8 cellular contexts compared by ENCODE assay signal in genomic region chr11:64305075-64305690, GRCh38. TPM values are rescaled to one million over a fixed set of nuclear protein-coding genes. Genes with fewer than 3 reads are reported as not detected.
DNase-seq lines count a peak whose midpoint lies in the region; ATAC-seq and TF ChIP-seq lines count a peak whose summit lies in the region.

TSS of gene ESRRA (plus strand) at chr11:64305524. CDS start at chr11:64307180, 1,656 bp downstream.

- H2AFZ ChIP-seq in Loucy (ENCODE audit: low read length) (peak within 1 kb of the TSS; percentile 79), fibroblast of lung (ENCODE audit: low read length) (peak within 1 kb of the TSS; percentile 48)

- peaks cover 5% of the 10 kb centered on the region for H3K27me3 Mint-ChIP-seq in activated T-helper 17 cell treated with anti-CD3 and anti-CD28 coated beads, Interleukin-2, amount 50 U/mL, for 72 hours
- peaks cover 8 to 12% (median 11%) of the 10 kb centered on the region in 5 donors for H3K27me3 Mint-ChIP-seq in naive thymus-derived CD8-positive, alpha-beta T cell
- H3K27me3 Mint-ChIP-seq in stimulated activated naive B cell treated with anti-CD40 and anti-IgM and Interleukin-4, amounts not matched to agents 10 μg/mL and 1 μg/mL and 100 μg/mL, for 72 hours: peaks cover 12 to 22% of the 10 kb centered on the region in 2 donors

- TF ChIP-seq CTCF in Loucy (conservative IDR thresholded peaks at IDR 0.05; ENCODE audit: low read length) (no peak), RWPE2 (IDR thresholded peaks at IDR 0.05; ENCODE audit: poor library complexity, severe bottlenecking) (no peak), fibroblast of lung (conservative IDR thresholded peaks at IDR 0.05 in 1 of 2, IDR thresholded peaks at IDR 0.05 in 1 of 2; ENCODE audit: low read depth in 1 of 2, low read length in 2 of 2) (no peak)

- peak within 1 kb of the TSS; percentile 89 for H3K4me3 ChIP-seq in H7 (ENCODE audit: insufficient read depth, low read depth, low read length)
- H3K4me3 ChIP-seq in Loucy (ENCODE audit: low read length, poor library complexity, severe bottlenecking): peak within 1 kb of the TSS; percentile 96
- peak within 1 kb of the TSS; percentile 61 for H3K4me3 ChIP-seq in RWPE2 (ENCODE audit: severe bottlenecking)
- peak within 1 kb of the TSS; percentile 67 to 76 (median 72) for H3K4me3 ChIP-seq in fibroblast of lung (replicated peaks in 1 of 4; ENCODE audit: control extremely low read depth in 1 of 4, insufficient read depth in 1 of 4, low read depth in 3 of 4, low read length in 4 of 4)

- 0 out of 2 replicates have a peak, but pooled peaks cover 3% of the 10 kb centered on the region for H3F3A ChIP-seq in Loucy (ENCODE audit: low read depth)

- H3K27me3 ChIP-seq in H7 (ENCODE audit: control insufficient read depth, insufficient read depth, low read length): peaks cover 9% of the 10 kb centered on the region
- no peaks in the 10 kb centered on the region for H3K27me3 ChIP-seq in Loucy (ENCODE audit: insufficient read depth, low read length, poor library complexity, severe bottlenecking)
- peaks cover 8% of the 10 kb centered on the region for H3K27me3 ChIP-seq in RWPE2 (ENCODE audit: insufficient read depth, poor library complexity, severe bottlenecking)
- no peaks in the 10 kb centered on the region for H3K27me3 ChIP-seq in fibroblast of lung (ENCODE audit: control insufficient read depth, insufficient read depth, low read length)

- peak; percentile 100 for DNase-seq in ELF-1 (ENCODE audit: low read depth, low spot score)
- peak; percentile 100 for DNase-seq in H7
- DNase-seq in RWPE2 (ENCODE audit: low spot score): peak; percentile 99
- DNase-seq in fibroblast of lung (ENCODE audit: low read depth in 2 of 2): peak; percentile 94 to 97
- peak; percentile 98 to 100 (median 100) for DNase-seq in naive thymus-derived CD8-positive, alpha-beta T cell
- peak; percentile 99 for DNase-seq in stimulated activated naive B cell treated with anti-CD40 and anti-IgM and Interleukin-4, amounts not matched to agents 10 μg/mL and 1 μg/mL and 100 μg/mL, for 72 hours

- H3K4me2 ChIP-seq in Loucy (ENCODE audit: low read depth, low read length, poor library complexity, severe bottlenecking) (peak within 1 kb of the TSS; percentile 93), fibroblast of lung (ENCODE audit: extremely low read depth, insufficient read depth, low read length) (peak within 1 kb of the TSS; percentile 91)

- H3K27ac Mint-ChIP-seq in activated T-helper 17 cell treated with anti-CD3 and anti-CD28 coated beads, Interleukin-2, amount 50 U/mL, for 72 hours: peak within 1 kb of the TSS; percentile 97
- peak within 1 kb of the TSS; percentile 88 to 98 (median 96) for H3K27ac Mint-ChIP-seq in naive thymus-derived CD8-positive, alpha-beta T cell
- peak within 1 kb of the TSS; percentile 99 for H3K27ac Mint-ChIP-seq in stimulated activated naive B cell treated with anti-CD40 and anti-IgM and Interleukin-4, amounts not matched to agents 10 μg/mL and 1 μg/mL and 100 μg/mL, for 72 hours

- H3K9me3 Mint-ChIP-seq in activated T-helper 17 cell treated with anti-CD3 and anti-CD28 coated beads, Interleukin-2, amount 50 U/mL, for 72 hours: no peaks in the 10 kb centered on the region
- no peaks in the 10 kb centered on the region for H3K9me3 Mint-ChIP-seq in naive thymus-derived CD8-positive, alpha-beta T cell
- H3K9me3 Mint-ChIP-seq in stimulated activated naive B cell treated with anti-CD40 and anti-IgM and Interleukin-4, amounts not matched to agents 10 μg/mL and 1 μg/mL and 100 μg/mL, for 72 hours: no peaks in the 10 kb centered on the region

- peak within 1 kb of the TSS; percentile 91 for H3K9ac ChIP-seq in Loucy (ENCODE audit: low read depth, low read length, poor library complexity, severe bottlenecking)
- peak within 1 kb of the TSS; percentile 55 for H3K9ac ChIP-seq in fibroblast of lung (ENCODE audit: insufficient read depth, low read length)

- peaks cover 25% of the 10 kb centered on the region for H3K79me2 ChIP-seq in Loucy (ENCODE audit: insufficient read depth, low read length)
- H3K79me2 ChIP-seq in fibroblast of lung (ENCODE audit: control insufficient read depth, insufficient read depth, low read length): peaks cover 3% of the 10 kb centered on the region

- peaks cover 10% of the 10 kb centered on the region for H3K4me1 Mint-ChIP-seq in activated T-helper 17 cell treated with anti-CD3 and anti-CD28 coated beads, Interleukin-2, amount 50 U/mL, for 72 hours
- H3K4me1 Mint-ChIP-seq in naive thymus-derived CD8-positive, alpha-beta T cell: peaks cover 20 to 44% (median 39%) of the 10 kb centered on the region in 4 donors
- peaks cover 30 to 41% of the 10 kb centered on the region in 2 donors for H3K4me1 Mint-ChIP-seq in stimulated activated naive B cell treated with anti-CD40 and anti-IgM and Interleukin-4, amounts not matched to agents 10 μg/mL and 1 μg/mL and 100 μg/mL, for 72 hours

- no peaks in the 10 kb centered on the region for H3K9me3 ChIP-seq in Loucy (ENCODE audit: insufficient read depth, low read depth, low read length)
- H3K9me3 ChIP-seq in RWPE2 (ENCODE audit: severe bottlenecking): no peaks in the 10 kb centered on the region
- no peaks in the 10 kb centered on the region for H3K9me3 ChIP-seq in fibroblast of lung (ENCODE audit: control insufficient read depth, insufficient read depth, low read depth, low read length)

- peak; percentile 74 for ATAC-seq in RWPE2 (ENCODE audit: low read depth)
- peak; percentile 75 for ATAC-seq in activated T-helper 17 cell treated with anti-CD3 and anti-CD28 coated beads, Interleukin-2, amount 50 U/mL, for 72 hours (replicated peaks)
- ATAC-seq in naive thymus-derived CD8-positive, alpha-beta T cell: peak; percentile 70 to 74
- peak; percentile 73 to 78 for ATAC-seq in stimulated activated naive B cell treated with anti-CD40 and anti-IgM and Interleukin-4, amounts not matched to agents 10 μg/mL and 1 μg/mL and 100 μg/mL, for 72 hours (replicated peaks)

- peaks cover 29% of the 10 kb centered on the region for H3K36me3 Mint-ChIP-seq in activated T-helper 17 cell treated with anti-CD3 and anti-CD28 coated beads, Interleukin-2, amount 50 U/mL, for 72 hours (ENCODE audit: low read depth)
- H3K36me3 Mint-ChIP-seq in naive thymus-derived CD8-positive, alpha-beta T cell: peaks cover 0 to 10% (median 0%) of the 10 kb centered on the region in 3 donors
- H3K36me3 Mint-ChIP-seq in stimulated activated naive B cell treated with anti-CD40 and anti-IgM and Interleukin-4, amounts not matched to agents 10 μg/mL and 1 μg/mL and 100 μg/mL, for 72 hours: peaks cover 12 to 13% of the 10 kb centered on the region in 2 donors

- H3K4me1 ChIP-seq in Loucy (ENCODE audit: insufficient read depth, low read length, poor library complexity, severe bottlenecking) (peaks cover 24% of the 10 kb centered on the region), RWPE2 (ENCODE audit: insufficient read depth, poor library complexity, severe bottlenecking) (no peaks in the 10 kb centered on the region), fibroblast of lung (ENCODE audit: control insufficient read depth, extremely low read depth, insufficient read depth, low read length) (peaks cover 10% of the 10 kb centered on the region)

- peak within 1 kb of the TSS; percentile 98 for H3K4me3 Mint-ChIP-seq in activated T-helper 17 cell treated with anti-CD3 and anti-CD28 coated beads, Interleukin-2, amount 50 U/mL, for 72 hours
- peak within 1 kb of the TSS; percentile 93 to 99 (median 96) for H3K4me3 Mint-ChIP-seq in naive thymus-derived CD8-positive, alpha-beta T cell
- peak within 1 kb of the TSS; percentile 97 to 100 for H3K4me3 Mint-ChIP-seq in stimulated activated naive B cell treated with anti-CD40 and anti-IgM and Interleukin-4, amounts not matched to agents 10 μg/mL and 1 μg/mL and 100 μg/mL, for 72 hours

- POLR2A ChIA-PET in naive thymus-derived CD8-positive, alpha-beta T cell (lab: Charles Lee): interaction anchor here (0.7 to 7.5 kb wide), 17 partner anchors 12 to 790 kb away, joined by 3 to 113 read pairs (median 6); partner anchors contain the start of genes BAD, FERMT3, FKBP2 and GPR137

- H4K20me1 ChIP-seq in Loucy (ENCODE audit: insufficient read depth, low read length, poor library complexity, severe bottlenecking) (peaks cover 19% of the 10 kb centered on the region), fibroblast of lung (ENCODE audit: control insufficient read depth, extremely low read depth, insufficient read depth, low read length) (no peaks in the 10 kb centered on the region)

- H3K36me3 ChIP-seq in H7 (replicated peaks; ENCODE audit: control insufficient read depth, insufficient read depth, low read length) (peaks cover 3% of the 10 kb centered on the region; the same call in 1 of the 2 replicates), Loucy (ENCODE audit: insufficient read depth, low read length) (no peaks in the 10 kb centered on the region), RWPE2 (ENCODE audit: low read depth) (peaks cover 10% of the 10 kb centered on the region; the same call in 1 of the 2 replicates), fibroblast of lung (ENCODE audit: control insufficient read depth, insufficient read depth, low read length) (peaks cover 2% of the 10 kb centered on the region)

- peak within 1 kb of the TSS; percentile 86 for H3K27ac ChIP-seq in RWPE2 (ENCODE audit: poor library complexity, severe bottlenecking)
- peak within 1 kb of the TSS; percentile 87 for H3K27ac ChIP-seq in fibroblast of lung (ENCODE audit: insufficient read depth, low read length)

- no peaks in the 10 kb centered on the region for H3K9me2 ChIP-seq in Loucy (replicated peaks; ENCODE audit: low read depth, low read length)

RNA-seq across cellular contexts. Expression of gene ESRRA, which starts in this region (rescaled TPM):
- total RNA-seq in H7 (2014; rRNA removed; shearing (Covaris generic)): 80.5 and 94.8 TPM in 2 replicates
- total RNA-seq in activated T-helper 17 cell treated with anti-CD3 and anti-CD28 coated beads, Interleukin-2, amount 50 U/mL, for 72 hours: 10 to 100 TPM; 31.2 to 55.7 TPM
- 32.4 and 32.5 TPM in 2 replicates for total RNA-seq in fibroblast of lung
- polyA plus RNA-seq in fibroblast of lung: 6.7 and 8.1 TPM in 2 replicates
- polyA plus RNA-seq in fibroblast of lung (2012): 9.7 and 15.2 TPM in 2 replicates
- polyA minus RNA-seq in fibroblast of lung (ENCODE audit: low replicate concordance): 5.5 and 9.3 TPM in 2 replicates
- total RNA-seq in naive thymus-derived CD8-positive, alpha-beta T cell: 10 to 100 TPM; 19.9 to 24.9 TPM
- 1 to 10 TPM; 3.5 to 9.1 (median 4.8) TPM for polyA plus RNA-seq in naive thymus-derived CD8-positive, alpha-beta T cell

Comparison
In these comparisons a context has a peak if more than half of its experiments do, and no peak if none do; other contexts are left out.
1. Peak in every context shown above with its lines: DNase-seq, ATAC-seq, H3K4me3 ChIP-seq and H3K27ac ChIP-seq.